ENCODE assay signal across 20 cellular contexts in the genomic region with DNA sequence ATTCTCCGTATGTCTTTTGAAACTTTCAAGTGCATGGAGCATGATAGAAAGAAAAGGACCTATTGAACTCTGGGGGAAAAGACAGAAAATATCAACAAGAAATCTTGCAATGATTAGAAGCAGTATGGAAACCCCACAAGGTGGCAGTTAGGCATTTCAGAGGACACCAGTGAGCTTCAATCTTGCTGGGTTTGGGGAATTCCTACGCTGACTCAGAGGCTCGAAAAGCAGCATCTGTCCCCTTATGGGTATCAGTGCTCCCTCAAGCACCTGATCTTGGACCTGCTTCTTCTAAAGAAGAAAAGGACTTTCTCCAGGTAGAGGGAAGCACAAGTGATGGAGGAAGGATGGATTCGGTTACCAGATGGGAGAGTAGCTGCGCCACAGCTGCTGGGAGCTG. TPM values are rescaled to one million over a fixed set of nuclear protein-coding genes. Genes with fewer than 3 reads are reported as not detected.
"Had no signal": no experiment of that assay in that cellular context is flagged by ENCODE, and none has a peak within 500 bp of the region (broad histone marks: within the 10 kb centered on the region; RNA-seq: fewer than 3 reads in every experiment).

No MANE protein-coding gene starts in this region.

RNA-seq across cellular contexts. Expression of a gene that starts 10.8 kb away (rescaled TPM):
- total RNA-seq: activated CD4-positive, alpha-beta T cell treated with anti-CD3 and anti-CD28 coated beads, Interleukin-2, amount 10 ng/mL, durations not matched to agents 7 days and 5 days; activated CD8-positive, alpha-beta T cell treated with anti-CD3 and anti-CD28 coated beads for 36 hours; activated naive CD8-positive, alpha-beta T cell treated with anti-CD3 and anti-CD28 coated beads for 36 hours; activated T-cell treated with anti-CD3 and anti-CD28 coated beads, Interleukin-2, amount 50 U/mL, for 4 hours; activated T-helper 17 cell treated with anti-CD3 and anti-CD28 coated beads, Interleukin-2, amount 50 U/mL, for 72 hours; adrenal gland; aorta; body of pancreas; cardiac muscle cell; colonic mucosa; dermis microvascular lymphatic vessel endothelial cell; endothelial cell of umbilical vein; esophagus squamous epithelium; fibroblast of lung; fibroblast of villous mesenchyme; gastroesophageal sphincter; glomerular endothelial cell; heart right ventricle; T-helper 1 cell treated with Interleukin-12 subunit alpha and Interleukin-12 subunit beta and Interleukin-4 antibody, amounts not matched to agents 30 ng/mL and 1 ng/mL, for 36 hours had no signal
- polyA plus RNA-seq: adrenal gland, aorta, cardiac muscle cell, endothelial cell of umbilical vein, esophagus, fibroblast of lung, heart right ventricle had no signal
